Comparison of ENCODE assay signal across 9 cellular contexts in genomic region chr4:108173599-108174057, GRCh38. TPM values are rescaled to one million over a fixed set of nuclear protein-coding genes. Genes with fewer than 3 reads are reported as not detected.
DNase-seq lines count a peak whose midpoint lies in the region; ATAC-seq and TF ChIP-seq lines count a peak whose summit lies in the region.
"Had no signal": no experiment of that assay in that cellular context is flagged by ENCODE, and none has a peak within 500 bp of the region (broad histone marks: within the 10 kb centered on the region; RNA-seq: fewer than 3 reads in every experiment).

No MANE protein-coding gene starts in this region.

- H3K4me3 ChIP-seq in PC-9 = peak overlapping the region; percentile 72
- peak overlapping the region; percentile 55 to 73 (median 64) for H3K4me3 ChIP-seq in esophagus squamous epithelium
- H3K4me3 ChIP-seq in retinal pigment epithelial cell (ENCODE audit: low read length) = peak overlapping the region; percentile 59

- H4K20me1 ChIP-seq in PC-9 (ENCODE audit: insufficient read depth) = no peaks in the 10 kb centered on the region

- ATAC-seq in HG03521 (IDR thresholded peaks at IDR 0.05; ENCODE audit: unreplicated experiment) = no peak

- 70 to 71% methylated on average over 11 of the region's 11 CpGs for WGBS in esophagus squamous epithelium, 2 donors

- H3K27me3 ChIP-seq in PC-9 (ENCODE audit: insufficient read depth, low read depth) (no peaks in the 10 kb centered on the region), esophagus squamous epithelium (peaks cover 0 to 78% (median 18%) of the 10 kb centered on the region in 4 donors)

- TF ChIP-seq POLR2A in esophagus squamous epithelium (IDR thresholded peaks at IDR 0.05) = no peak

- H3F3A ChIP-seq in PC-9 (ENCODE audit: insufficient read depth, low read depth) = no peaks in the 10 kb centered on the region

- H3K4me2 ChIP-seq in PC-9 = peak overlapping the region; percentile 80

- peak overlapping the region; percentile 80; the same call in 1 of the 2 replicates for H3K9ac ChIP-seq in ES-I3 (ENCODE audit: low read depth, low read length)

- CTCF ChIA-PET in PC-9 (lab: Charles Lee) = no interaction called here

- intact Hi-C loops in PC-9 (cut with micrococcal nuclease; ENCODE audit: unreplicated experiment) (no loop called here), esophagus squamous epithelium (cut with DNase I) (no loop called here)

- no peak for TF ChIP-seq CTCF in PC-9 (conservative IDR thresholded peaks at IDR 0.05)
- TF ChIP-seq CTCF in esophagus squamous epithelium (IDR thresholded peaks at IDR 0.05) = no peak
- TF ChIP-seq CTCF in retinal pigment epithelial cell (conservative IDR thresholded peaks at IDR 0.05; ENCODE audit: low read depth, low read length) = no peak

- no peak for DNase-seq in PC-9
- DNase-seq in esophagus squamous epithelium (lab: John Stamatoyannopoulos, UW) = no peak
- no peak for DNase-seq in retinal pigment epithelial cell (ENCODE audit: low read depth)
- no peak for DNase-seq in activated CD4-positive, CD25-positive, alpha-beta regulatory T cell (lab: John Stamatoyannopoulos, UW)
- no peak for DNase-seq in HUDEP-2 (lab: John Stamatoyannopoulos, UW; ENCODE audit: unreplicated experiment in 76 of 76)
- no peak for DNase-seq in SW480 (ENCODE audit: low spot score)
- DNase-seq: amniotic stem cell had no signal

- no TSS peak for BruUV-seq in PC-9 (replicated peaks; lab: Mats Ljungman, UMichigan)

- H3K4me1 ChIP-seq in ES-I3 (ENCODE audit: insufficient read depth, low read length) (peaks cover 21% of the 10 kb centered on the region), PC-9 (replicated peaks; ENCODE audit: insufficient read depth) (peaks cover 5% of the 10 kb centered on the region; the same call in 1 of the 2 replicates), esophagus squamous epithelium (peaks cover 8 to 46% (median 14%) of the 10 kb centered on the region in 3 donors)

- H2AFZ ChIP-seq in PC-9 = peak overlapping the region; percentile 82

- no peaks in the 10 kb centered on the region for H3K36me3 ChIP-seq in ES-I3 (ENCODE audit: insufficient read depth, low read length)
- H3K36me3 ChIP-seq in PC-9 (ENCODE audit: low read depth) = no peaks in the 10 kb centered on the region
- H3K36me3 ChIP-seq in esophagus squamous epithelium = no peaks in the 10 kb centered on the region

- no peaks in the 10 kb centered on the region for H3K9me3 ChIP-seq in ES-I3 (ENCODE audit: control insufficient read depth, insufficient read depth, low read length)
- H3K9me3 ChIP-seq in PC-9 (ENCODE audit: insufficient read depth, low read depth) = no peaks in the 10 kb centered on the region
- no peaks in the 10 kb centered on the region for H3K9me3 ChIP-seq in esophagus squamous epithelium

- H3K9me2 ChIP-seq in PC-9 (ENCODE audit: insufficient read depth) = no peaks in the 10 kb centered on the region

- H3K79me2 ChIP-seq in PC-9 (ENCODE audit: low read depth) = no peaks in the 10 kb centered on the region

- POLR2A ChIA-PET in PC-9 (lab: Charles Lee; ENCODE audit: unreplicated experiment) = no interaction called here

- no peak overlapping the region for H3K27ac ChIP-seq in PC-9
- peak overlapping the region in 3 of 4 donors; percentile 65 to 88 (median 77) for H3K27ac ChIP-seq in esophagus squamous epithelium

RNA-seq across cellular contexts. Expression of gene LEF1, which starts 4.9 kb away (rescaled TPM):
- total RNA-seq in PC-9 (2021) = 2.8 and 3.4 TPM in 2 replicates
- 10 to 100 TPM in 2 of 4 donors, 1 to 10 TPM in 2; 8.0 to 13.9 (median 10.1) TPM for total RNA-seq in esophagus squamous epithelium
